Comparison of ENCODE assay signal across 10 cellular contexts in genomic region chr17:59333845-59334244, GRCh38. TPM values are rescaled to one million over a fixed set of nuclear protein-coding genes. Genes with fewer than 3 reads are reported as not detected.
DNase-seq lines count a peak whose midpoint lies in the region; ATAC-seq and TF ChIP-seq lines count a peak whose summit lies in the region.
"Had no signal": no experiment of that assay in that cellular context is flagged by ENCODE, and none has a peak within 500 bp of the region (broad histone marks: within the 10 kb centered on the region; RNA-seq: fewer than 3 reads in every experiment).

No MANE protein-coding gene starts in this region.

- H3K27me3 ChIP-seq in H7 (ENCODE audit: control insufficient read depth, insufficient read depth, low read length) (peaks cover 32% of the 10 kb centered on the region), PC-9 (ENCODE audit: insufficient read depth, low read depth) (no peaks in the 10 kb centered on the region), gastroesophageal sphincter (no peaks in the 10 kb centered on the region), gastrocnemius medialis (no peaks in the 10 kb centered on the region), prostate gland (replicated peaks; ENCODE audit: insufficient read depth) (no peaks in the 10 kb centered on the region), Karpas-422 (ENCODE audit: low read length) (peaks cover 8% of the 10 kb centered on the region; the same call in 1 of the 2 replicates)

- peak; percentile 8 for DNase-seq in H7
- no peak for DNase-seq in PC-9
- DNase-seq in gastrocnemius medialis, result no peak
- no peak for DNase-seq in prostate gland (ENCODE audit: low spot score)
- no peak for DNase-seq in Karpas-422
- DNase-seq: activated CD8-positive, alpha-beta memory T cell treated with anti-CD3 and anti-CD28 coated beads, Interleukin-2, amount 50 U/mL, for 48 hours; DMS79 treated with DMSO at 0.1 percent for 48 hours; NCI-H774 had no signal

- no peaks in the 10 kb centered on the region for H3K9me2 ChIP-seq in PC-9 (ENCODE audit: insufficient read depth)
- no peaks in the 10 kb centered on the region for H3K9me2 ChIP-seq in Karpas-422 (replicated peaks; ENCODE audit: insufficient read depth, low read length)

- H3K27ac ChIP-seq in PC-9 (no peak overlapping the region), gastroesophageal sphincter (peak overlapping the region in 3 of 4 donors; percentile 95 to 99 (median 98)), gastrocnemius medialis (peak overlapping the region; percentile 96 to 98 (median 96)), prostate gland (no peak overlapping the region), Karpas-422 (ENCODE audit: low read length) (no peak overlapping the region)

- 65 to 77% methylated on average over 2 to 3 of the region's 3 CpGs for WGBS in gastroesophageal sphincter (ENCODE audit: low coverage in 1 of 2), 2 donors
- 78% methylated on average over 3 of the region's 3 CpGs for WGBS in prostate gland

- POLR2A ChIA-PET in PC-9 (lab: Charles Lee; ENCODE audit: unreplicated experiment), result no interaction called here

- H3K9me3 ChIP-seq in PC-9 (ENCODE audit: insufficient read depth, low read depth), result no peaks in the 10 kb centered on the region
- H3K9me3 ChIP-seq in gastroesophageal sphincter, result no peaks in the 10 kb centered on the region
- H3K9me3 ChIP-seq in gastrocnemius medialis, result no peaks in the 10 kb centered on the region
- no peaks in the 10 kb centered on the region for H3K9me3 ChIP-seq in prostate gland
- no peaks in the 10 kb centered on the region for H3K9me3 ChIP-seq in Karpas-422 (ENCODE audit: low read length)

- intact Hi-C loops in PC-9 (cut with micrococcal nuclease; ENCODE audit: unreplicated experiment), result no loop called here
- intact Hi-C loops in gastrocnemius medialis (cut with DNase I; ENCODE audit: low total_unique reads), result loop anchor here (2.0 to 5.0 kb wide), 3 partner anchors 33 to 283 kb away; partner anchors contain the start of gene CLTC
- intact Hi-C loops in prostate gland (cut with DNase I), result loop anchor here (5.0 kb wide), 3 partner anchors 33 to 817 kb away; no protein-coding TSS in a partner anchor

- H2AFZ ChIP-seq in PC-9 (no peak overlapping the region), Karpas-422 (ENCODE audit: low read length) (no peak overlapping the region)

- H3K79me2 ChIP-seq in PC-9 (ENCODE audit: low read depth) (peaks cover 5% of the 10 kb centered on the region; the same call in 1 of the 2 replicates), Karpas-422 (ENCODE audit: low read length) (no peaks in the 10 kb centered on the region)

- no peak for ATAC-seq in gastroesophageal sphincter
- ATAC-seq in gastrocnemius medialis, result no peak
- ATAC-seq in esophagus mucosa, result no peak

- CTCF ChIA-PET in PC-9 (lab: Charles Lee), result no interaction called here

- no peak overlapping the region for H3K9ac ChIP-seq in Karpas-422 (ENCODE audit: low read length)

- H3K4me1 ChIP-seq in PC-9 (replicated peaks; ENCODE audit: insufficient read depth), result peaks cover 32% of the 10 kb centered on the region
- peaks cover 6 to 87% (median 54%) of the 10 kb centered on the region in 3 donors for H3K4me1 ChIP-seq in gastroesophageal sphincter
- H3K4me1 ChIP-seq in gastrocnemius medialis, result peaks cover 76 to 83% of the 10 kb centered on the region in 2 donors
- H3K4me1 ChIP-seq in prostate gland (replicated peaks), result peaks cover 11% of the 10 kb centered on the region
- peaks cover 41% of the 10 kb centered on the region for H3K4me1 ChIP-seq in Karpas-422 (ENCODE audit: low read length)

- H3F3A ChIP-seq in PC-9 (ENCODE audit: insufficient read depth, low read depth), result peaks cover 29% of the 10 kb centered on the region

- 0 out of 2 replicates have a peak, but pooled peaks cover 4% of the 10 kb centered on the region for H4K20me1 ChIP-seq in PC-9 (ENCODE audit: insufficient read depth)
- H4K20me1 ChIP-seq in Karpas-422 (ENCODE audit: insufficient read depth, low read depth, low read length), result peaks cover 43% of the 10 kb centered on the region; the same call in 1 of the 2 replicates

- TF ChIP-seq CTCF in PC-9 (conservative IDR thresholded peaks at IDR 0.05) (no peak), gastroesophageal sphincter (IDR thresholded peaks at IDR 0.05) (no peak), gastrocnemius medialis (IDR thresholded peaks at IDR 0.05 in 4 of 5, conservative IDR thresholded peaks at IDR 0.05 in 1 of 5) (no peak), prostate gland (IDR thresholded peaks at IDR 0.05) (no peak)

- TF ChIP-seq EP300 in gastroesophageal sphincter (IDR thresholded peaks at IDR 0.05), result no peak

- no peak overlapping the region for H3K4me3 ChIP-seq in H7 (ENCODE audit: insufficient read depth, low read depth, low read length)
- H3K4me3 ChIP-seq in PC-9, result no peak overlapping the region
- H3K4me3 ChIP-seq in gastroesophageal sphincter, result peak overlapping the region; percentile 72 to 98
- peak overlapping the region; percentile 85 to 95 (median 89) for H3K4me3 ChIP-seq in gastrocnemius medialis
- no peak overlapping the region for H3K4me3 ChIP-seq in prostate gland
- no peak overlapping the region for H3K4me3 ChIP-seq in Karpas-422 (ENCODE audit: low read length)

- TF ChIP-seq POLR2A in gastroesophageal sphincter (IDR thresholded peaks at IDR 0.05), result no peak
- TF ChIP-seq POLR2A in gastrocnemius medialis (IDR thresholded peaks at IDR 0.05), result no peak
- TF ChIP-seq POLR2A in prostate gland (IDR thresholded peaks at IDR 0.05), result no peak

- H3K36me3 ChIP-seq in H7 (replicated peaks; ENCODE audit: control insufficient read depth, insufficient read depth, low read length), result no peaks in the 10 kb centered on the region
- no peaks in the 10 kb centered on the region for H3K36me3 ChIP-seq in PC-9 (ENCODE audit: low read depth)
- no peaks in the 10 kb centered on the region for H3K36me3 ChIP-seq in gastroesophageal sphincter
- H3K36me3 ChIP-seq in gastrocnemius medialis, result no peaks in the 10 kb centered on the region
- H3K36me3 ChIP-seq in prostate gland, result no peaks in the 10 kb centered on the region
- no peaks in the 10 kb centered on the region for H3K36me3 ChIP-seq in Karpas-422 (ENCODE audit: insufficient read depth, low read length)

- H3K4me2 ChIP-seq in PC-9 (peak overlapping the region; percentile 87; the same call in 1 of the 2 replicates), Karpas-422 (ENCODE audit: low read depth, low read length, poor library complexity, severe bottlenecking) (no peak overlapping the region)

- in situ Hi-C loops in gastrocnemius medialis (cut with MboI; ENCODE audit: low sequenced_read_pairs in 4 of 4), result no loop called here

- no TSS peak for BruUV-seq in PC-9 (replicated peaks; lab: Mats Ljungman, UMichigan)

RNA-seq across cellular contexts. Expression of gene YPEL2, which starts 2.4 kb away (rescaled TPM):
- 0.63 and 2.4 TPM in 2 replicates for total RNA-seq in H7 (2014; rRNA removed; shearing (Covaris generic))
- total RNA-seq in PC-9 (2021) (11.6 and 12.9 TPM in 2 replicates), gastroesophageal sphincter (10 to 100 TPM; 35.5 to 47.1 (median 40.6) TPM), gastrocnemius medialis (10 to 100 TPM; 18.9 to 27.4 (median 22.2) TPM), esophagus mucosa (5.7 TPM), prostate gland (10 to 100 TPM; 12.8 to 40.3 TPM)
- total RNA-seq in Karpas-422 (2014; rRNA removed; shearing (Covaris generic); ENCODE audit: low replicate concordance), result 3.5 and 6.1 TPM in 2 replicates

Comparison
In these comparisons a context has a peak if more than half of its experiments do, and no peak if none do; other contexts are left out.
1. H3K4me3 ChIP-seq: peak in gastroesophageal sphincter (2 of 2) and gastrocnemius medialis (4 of 4); none in H7 (single experiment), PC-9 (single experiment), prostate gland (0 of 2) and Karpas-422 (single experiment).
2. H3K27ac ChIP-seq: peak in gastroesophageal sphincter (3 of 4) and gastrocnemius medialis (4 of 4); none in PC-9 (single experiment), prostate gland (0 of 2) and Karpas-422 (single experiment).